ENCODE assay signal across 1 cellular context in the genomic region with DNA sequence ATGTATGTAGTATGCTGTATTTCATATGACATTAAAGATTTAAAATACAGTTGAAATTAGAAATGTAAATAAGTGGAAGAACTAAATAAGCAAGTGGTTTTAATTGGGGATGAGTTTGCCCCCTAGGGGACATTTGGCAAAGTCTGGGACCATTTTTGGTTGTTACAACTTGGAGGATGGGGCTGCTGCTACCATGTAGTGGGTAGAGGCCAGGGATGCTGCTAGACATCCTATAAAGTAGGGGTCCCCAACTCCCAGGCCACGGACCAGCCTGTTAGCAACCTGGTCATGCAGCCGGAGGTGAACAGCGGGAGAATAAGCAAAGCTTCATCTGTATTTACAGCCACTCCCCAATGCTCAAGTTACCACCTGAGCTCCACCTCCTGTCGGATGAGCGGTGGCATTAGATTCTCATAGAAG.
TF ChIP-seq lines count a peak whose summit lies in the region.

No MANE protein-coding gene starts in this region.

TF ChIP-seq in endothelial cell of umbilical vein, 7 proteins besides CTCF, POLR2A, EP300 and RAD21 (continued from another document):
- TF ChIP-seq POLR2AphosphoS5 (IDR thresholded peaks at IDR 0.05; ENCODE audit: insufficient read depth, low read depth, low read length), result no peak
- no peak for TF ChIP-seq GATA2 (IDR thresholded peaks at IDR 0.05; ENCODE audit: insufficient read depth, insufficient read length, low read depth, low read length)
- no peak for TF ChIP-seq MYC (IDR thresholded peaks at IDR 0.05; ENCODE audit: low read depth, low read length)
- TF ChIP-seq, protein P1, sequence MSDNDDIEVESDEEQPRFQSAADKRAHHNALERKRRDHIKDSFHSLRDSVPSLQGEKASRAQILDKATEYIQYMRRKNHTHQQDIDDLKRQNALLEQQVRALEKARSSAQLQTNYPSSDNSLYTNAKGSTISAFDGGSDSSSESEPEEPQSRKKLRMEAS (IDR thresholded peaks at IDR 0.05; ENCODE audit: insufficient read depth, insufficient read length), result no peak
- no peak for TF ChIP-seq FOS (IDR thresholded peaks at IDR 0.05; ENCODE audit: borderline replicate concordance, insufficient read depth, low read length)
